ENCODE assay signal across 10 cellular contexts in genomic region chr7:74625446-74625845, GRCh38. TPM values are rescaled to one million over a fixed set of nuclear protein-coding genes. Genes with fewer than 3 reads are reported as not detected.
DNase-seq lines count a peak whose midpoint lies in the region; ATAC-seq and TF ChIP-seq lines count a peak whose summit lies in the region.
"Had no signal": no experiment of that assay in that cellular context is flagged by ENCODE, and none has a peak within 500 bp of the region (broad histone marks: within the 10 kb centered on the region; RNA-seq: fewer than 3 reads in every experiment).

No MANE protein-coding gene starts in this region.

- no peaks in the 10 kb centered on the region for H3K9me2 ChIP-seq in GM23248 (ENCODE audit: insufficient read depth)

- WGBS in GM23248 (ENCODE audit: low coverage in 1 of 2, low lambda C conversion rate in 2 of 2, missing lambda C conversion rate in 2 of 2), 2 experiments = 2 to 3% methylated on average over 3 of the region's 3 CpGs
- WGBS in adrenal gland, 4 donors = 0 to 16% (median 5%) methylated on average over 3 of the region's 3 CpGs
- WGBS in spleen, 5 donors = 5 to 16% (median 11%) methylated on average over 2 to 3 of the region's 3 CpGs
- WGBS in transverse colon (ENCODE audit: low coverage in 1 of 2), 2 donors = 17 to 20% methylated on average over 2 to 3 of the region's 3 CpGs

- no peaks in the 10 kb centered on the region for H3K79me2 ChIP-seq in GM23248 (ENCODE audit: insufficient read depth)

- H2AFZ ChIP-seq in GM23248 = peak overlapping the region; percentile 56; the same call in 1 of the 2 replicates
- H2AFZ ChIP-seq: GM23338 had no signal

- H3K27ac ChIP-seq in 22Rv1 = no peak overlapping the region
- H3K27ac ChIP-seq in GM23248 = no peak overlapping the region
- peak overlapping the region in 3 of 5 donors; percentile 48 to 85 (median 83) for H3K27ac ChIP-seq in adrenal gland
- no peak overlapping the region for H3K27ac ChIP-seq in spleen
- H3K27ac ChIP-seq in transverse colon = peak overlapping the region in 1 of 4 donors; percentile 1

- ATAC-seq in HG02973 (IDR thresholded peaks at IDR 0.05; ENCODE audit: unreplicated experiment) (no peak), GM21619 (IDR thresholded peaks at IDR 0.05; ENCODE audit: unreplicated experiment) (no peak)
- ATAC-seq: GM23338 had no signal

- TF ChIP-seq CTCF in 22Rv1 (IDR thresholded peaks at IDR 0.05) (0 out of 2 replicates have a peak, but pooled peaks have one; percentile 11), adrenal gland (IDR thresholded peaks at IDR 0.05) (peak in 5 of 6 experiments; percentile 18 to 50 (median 20)), spleen (IDR thresholded peaks at IDR 0.05 in 8 of 11, conservative IDR thresholded peaks at IDR 0.05 in 3 of 11) (peak in 4 of 11 experiments; percentile 18 to 27 (median 18)), transverse colon (IDR thresholded peaks at IDR 0.05) (no peak)

- no peak for TF ChIP-seq EP300 in transverse colon (IDR thresholded peaks at IDR 0.05; ENCODE audit: low read depth)

- no peaks in the 10 kb centered on the region for H3K36me3 ChIP-seq in GM23248 (ENCODE audit: low read depth)
- no peaks in the 10 kb centered on the region for H3K36me3 ChIP-seq in adrenal gland (replicated peaks in 1 of 2)
- H3K36me3 ChIP-seq in spleen = no peaks in the 10 kb centered on the region
- H3K36me3 ChIP-seq in transverse colon = no peaks in the 10 kb centered on the region

- H3K27me3 ChIP-seq in GM23248 (replicated peaks; ENCODE audit: insufficient read depth) (no peaks in the 10 kb centered on the region), adrenal gland (no peaks in the 10 kb centered on the region), spleen (replicated peaks in 1 of 7) (no peaks in the 10 kb centered on the region), transverse colon (no peaks in the 10 kb centered on the region)

- no peaks in the 10 kb centered on the region for H3K9me3 ChIP-seq in GM23248 (ENCODE audit: low read depth)
- H3K9me3 ChIP-seq in adrenal gland (replicated peaks in 1 of 3) = no peaks in the 10 kb centered on the region
- no peaks in the 10 kb centered on the region for H3K9me3 ChIP-seq in spleen
- no peaks in the 10 kb centered on the region for H3K9me3 ChIP-seq in transverse colon

- no peaks in the 10 kb centered on the region for H4K20me1 ChIP-seq in GM23248 (ENCODE audit: insufficient read depth)

- in situ Hi-C loops in GM23248 (cut with MboI) (no loop called here), transverse colon (cut with MboI; ENCODE audit: low pct_ligation_motif_present in 1 of 4, low pct_unique_long_range_greater_than_20kb in 1 of 4, low sequenced_read_pairs in 3 of 4) (no loop called here)

- H3K4me1 ChIP-seq in GM23248 (ENCODE audit: insufficient read depth) = peaks cover 8% of the 10 kb centered on the region; the same call in 1 of the 2 replicates
- H3K4me1 ChIP-seq in adrenal gland (replicated peaks in 1 of 2) = peaks cover 23 to 27% of the 10 kb centered on the region in 2 donors
- H3K4me1 ChIP-seq in spleen = peaks cover 0 to 15% (median 10%) of the 10 kb centered on the region in 6 donors
- H3K4me1 ChIP-seq in transverse colon = peaks cover 0 to 11% (median 9%) of the 10 kb centered on the region in 4 donors

- intact Hi-C loops in adrenal gland (cut with DNase I) (loop anchor here in 1 of 2 donors (10.0 kb wide), 1 partner anchor 99 kb away; no protein-coding TSS in a partner anchor), spleen (cut with DNase I; ENCODE audit: low total_unique reads) (no loop called here), transverse colon (cut with DNase I; ENCODE audit: low total_unique reads) (no loop called here)

- DNase-seq in GM23248 = peak; percentile 84
- peak; percentile 60 to 87 (median 85) for DNase-seq in adrenal gland
- DNase-seq in kidney glomerular epithelial cell (lab: John Stamatoyannopoulos, UW) = peak; percentile 23
- DNase-seq in spleen = no peak
- no peak for DNase-seq in transverse colon
- DNase-seq: NCI-H1436 had no signal

- H3K9ac ChIP-seq in GM23248 = no peak overlapping the region

- TF ChIP-seq POLR2A in adrenal gland (IDR thresholded peaks at IDR 0.05) (peak in 1 of 2 donors; percentile 47), spleen (IDR thresholded peaks at IDR 0.05) (no peak), transverse colon (IDR thresholded peaks at IDR 0.05) (no peak)

- H3F3A ChIP-seq in GM23248 (ENCODE audit: insufficient read depth) = no peaks in the 10 kb centered on the region

- peak overlapping the region; percentile 39 for H3K4me2 ChIP-seq in GM23248 (ENCODE audit: unreplicated experiment)
- H3K4me2 ChIP-seq: GM23338 had no signal

- H3K4me3 ChIP-seq in GM23248 (no peak overlapping the region), adrenal gland (no peak overlapping the region), spleen (no peak overlapping the region), transverse colon (no peak overlapping the region)
- H3K4me3 ChIP-seq: GM23338 had no signal

RNA-seq across cellular contexts. Expression of gene GTF2I, which starts 32.1 kb away (rescaled TPM):
- total RNA-seq in GM23248 (2014; rRNA removed; shearing (Covaris generic)) = 76.0 and 80.2 TPM in 2 replicates
- 90.9 and 91.7 TPM in 2 replicates for polyA plus RNA-seq in GM23248 (2016; fragmentation: Nextera tagmentation; extraction: Ambion mirVana)
- 100 to 1,000 TPM; 167 to 393 (median 267) TPM for total RNA-seq in adrenal gland
- polyA plus RNA-seq in adrenal gland = 100 to 1,000 TPM in 1 of 3 donors, 10 to 100 TPM in 2; 19.0 to 145 (median 63.1) TPM
- total RNA-seq in spleen = 100 to 1,000 TPM; 162 to 257 (median 203) TPM
- 10 to 100 TPM; 13.5 to 30.8 (median 16.3) TPM for polyA plus RNA-seq in spleen
- 100 to 1,000 TPM in 3 of 4 donors, 10 to 100 TPM in 1; 90.5 to 216 (median 139) TPM for total RNA-seq in transverse colon

Comparison
In these comparisons a context has a peak if more than half of its experiments do, and no peak if none do; other contexts are left out.
1. H3K27ac ChIP-seq: peak in adrenal gland (3 of 5); none in 22Rv1 (single experiment), GM23248 (single experiment) and spleen (0 of 8).
2. CTCF ChIP-seq: peak in 22Rv1 (single experiment) and adrenal gland (5 of 6); none in transverse colon (0 of 5).
3. DNase-seq: peak in GM23248 (single experiment), adrenal gland (7 of 7) and kidney glomerular epithelial cell (single experiment); none in spleen (single experiment) and transverse colon (single experiment).